ENCODE assay signal across 10 cellular contexts in genomic region chr3:2476996-2477395, GRCh38.
"Had no signal": no experiment of that assay in that cellular context is flagged by ENCODE, and none has a peak within 500 bp of the region (broad histone marks: within the 10 kb centered on the region; RNA-seq: fewer than 3 reads in every experiment).

No MANE protein-coding gene starts in this region.

- H3K36me3 ChIP-seq: HAP-1 had no signal

- ATAC-seq: HCT116, HepG2 had no signal

- H3K27ac ChIP-seq: GM23248, HL-60, KMS-11 had no signal

- H3K4me1 ChIP-seq: HAP-1 had no signal

- DNase-seq: GM23248, GOT3, H7, HFFc6, KBM-7 had no signal

- H3K4me3 ChIP-seq: GM23248, HAP-1 had no signal

- H3K9me3 ChIP-seq: HAP-1 had no signal
